In the genomic region with DNA sequence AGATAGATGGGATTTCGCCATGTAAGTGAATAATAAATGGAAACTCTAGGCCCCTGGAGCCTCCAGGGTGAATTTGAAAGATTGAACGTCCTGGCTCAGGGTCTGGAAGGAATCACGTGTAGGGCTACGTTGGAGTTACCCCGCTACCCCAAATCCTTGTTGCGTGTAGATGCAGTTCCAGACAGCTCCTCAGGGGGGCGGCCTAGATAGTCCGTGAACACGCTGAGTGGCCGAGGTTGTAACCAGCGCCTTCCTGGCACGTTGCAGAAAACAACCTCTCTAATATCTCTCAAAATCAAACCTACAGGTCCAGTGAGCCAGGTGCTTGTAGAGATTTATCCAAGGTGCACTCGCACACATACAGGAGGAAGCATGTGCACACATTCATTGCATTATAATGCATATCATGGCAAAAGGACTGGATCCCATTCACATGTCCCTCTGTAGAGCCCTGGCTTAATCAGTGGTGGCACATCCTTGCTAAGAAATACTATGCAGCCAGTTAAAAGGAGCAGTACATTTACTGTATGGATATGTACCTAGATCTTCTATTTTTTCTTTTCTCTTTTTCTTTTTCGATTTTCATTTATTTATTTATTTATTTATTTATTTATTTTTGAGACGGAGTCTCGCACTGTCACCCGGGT, we compare ENCODE assay signal across 8 cellular contexts. TPM values are rescaled to one million over a fixed set of nuclear protein-coding genes. Genes with fewer than 3 reads are reported as not detected.
DNase-seq lines count a peak whose midpoint lies in the region; ATAC-seq and TF ChIP-seq lines count a peak whose summit lies in the region.

No MANE protein-coding gene starts in this region.

- H3K4me1 ChIP-seq in HAP-1 (peaks cover 14% of the 10 kb centered on the region), cardiac muscle cell (ENCODE audit: low read depth) (peaks cover 7% of the 10 kb centered on the region)

- no peak for ATAC-seq in HG02642 (IDR thresholded peaks at IDR 0.05; ENCODE audit: poor library complexity, unreplicated experiment)

- H3K36me3 ChIP-seq in HAP-1 (replicated peaks) (peaks cover 8% of the 10 kb centered on the region), cardiac muscle cell (no peaks in the 10 kb centered on the region)

- no peaks in the 10 kb centered on the region for H3K27me3 ChIP-seq in HAP-1 (ENCODE audit: low read depth)
- no peaks in the 10 kb centered on the region for H3K27me3 ChIP-seq in cardiac muscle cell

- no peak overlapping the region for H3K4me3 ChIP-seq in HAP-1
- H3K4me3 ChIP-seq in cardiac muscle cell: no peak overlapping the region

- no peak for DNase-seq in AG09319 (ENCODE audit: extremely low read depth, low read depth)
- DNase-seq in HAP-1 (ENCODE audit: low spot score in 2 of 2): peak; percentile 52 to 91
- peak; percentile 77 for DNase-seq in SK-MEL-5 (ENCODE audit: low read depth, low spot score)
- DNase-seq in activated naive CD4-positive, alpha-beta T cell (lab: John Stamatoyannopoulos, UW): peak; percentile 39 to 77 (median 72)
- DNase-seq in cardiac muscle cell (ENCODE audit: low read depth in 1 of 2, low spot score in 1 of 2): peak; percentile 75 to 76
- peak; percentile 42 for DNase-seq in renal cortical epithelial cell (ENCODE audit: low read depth)
- no peak for DNase-seq in NCI-H187 (lab: John Stamatoyannopoulos, UW)

- in situ Hi-C loops in HAP-1 (cut with MboI; ENCODE audit: low sequenced_read_pairs) (no loop called here), SK-MEL-5 (cut with HindIII; ENCODE audit: low pct_unique_long_range_greater_than_20kb, low sequenced_read_pairs) (no loop called here)

- no peak overlapping the region for H3K27ac ChIP-seq in cardiac muscle cell

- H3K9me3 ChIP-seq in HAP-1: no peaks in the 10 kb centered on the region
- no peaks in the 10 kb centered on the region for H3K9me3 ChIP-seq in cardiac muscle cell (ENCODE audit: low read depth)

- TF ChIP-seq CTCF in AG09319 (IDR thresholded peaks at IDR 0.05; ENCODE audit: low read depth, low read length): peak; percentile 79
- TF ChIP-seq CTCF in cardiac muscle cell (IDR thresholded peaks at IDR 0.05; ENCODE audit: low read depth, low read length): peak; percentile 89

RNA-seq across cellular contexts. Expression of a gene that starts 2.5 kb away (rescaled TPM):
- total RNA-seq in SK-MEL-5 (2014; rRNA removed; shearing (Covaris generic)): 21.8 and 23.4 TPM in 2 replicates
- polyA plus RNA-seq in SK-MEL-5 (2015; cell fraction: cytosol; rRNA removed): 32.0 and 33.4 TPM in 2 replicates
- polyA plus RNA-seq in SK-MEL-5 (2015; cell fraction: nucleus; rRNA removed): 12.2 and 12.6 TPM in 2 replicates
- total RNA-seq in cardiac muscle cell (70.5 and 73.6 TPM in 2 replicates), renal cortical epithelial cell (64.4 and 75.4 TPM in 2 replicates)
- 85.5 and 92.5 TPM in 2 replicates for polyA plus RNA-seq in cardiac muscle cell

RNA-seq across cellular contexts. Expression of a gene that starts 11.5 kb away (rescaled TPM):
- total RNA-seq in SK-MEL-5 (2014; rRNA removed; shearing (Covaris generic)): 2.6 and 3.2 TPM in 2 replicates
- polyA plus RNA-seq in SK-MEL-5 (2015; cell fraction: cytosol; rRNA removed): 3.5 and 4.3 TPM in 2 replicates
- 0.25 and 0.66 TPM in 2 replicates for polyA plus RNA-seq in SK-MEL-5 (2015; cell fraction: nucleus; rRNA removed)
- total RNA-seq in cardiac muscle cell: 0.60 and 0.63 TPM in 2 replicates
- 0.75 TPM in 1 of 2 replicates, not detected in the other for polyA plus RNA-seq in cardiac muscle cell
- not detected in 2 replicates for total RNA-seq in renal cortical epithelial cell

RNA-seq across cellular contexts. Expression of a gene that starts 38.0 kb away (rescaled TPM):
- total RNA-seq in SK-MEL-5 (2014; rRNA removed; shearing (Covaris generic)): 35.2 and 37.1 TPM in 2 replicates
- polyA plus RNA-seq in SK-MEL-5 (2015; cell fraction: cytosol; rRNA removed): 51.8 and 77.7 TPM in 2 replicates
- polyA plus RNA-seq in SK-MEL-5 (2015; cell fraction: nucleus; rRNA removed): 55.9 and 59.6 TPM in 2 replicates
- total RNA-seq in cardiac muscle cell (67.0 and 67.3 TPM in 2 replicates), renal cortical epithelial cell (15.6 and 16.3 TPM in 2 replicates)
- polyA plus RNA-seq in cardiac muscle cell: 69.0 and 74.0 TPM in 2 replicates

Comparison
In these comparisons a context has a peak if more than half of its experiments do, and no peak if none do; other contexts are left out.
1. DNase-seq: peak in HAP-1 (2 of 2), SK-MEL-5 (single experiment), activated naive CD4-positive, alpha-beta T cell (4 of 4), cardiac muscle cell (2 of 2) and renal cortical epithelial cell (single experiment); none in AG09319 (single experiment) and NCI-H187 (0 of 2).